8 cellular contexts compared by ENCODE assay signal in genomic region chr9:97574921-97575672, GRCh38. TPM values are rescaled to one million over a fixed set of nuclear protein-coding genes. Genes with fewer than 3 reads are reported as not detected.
DNase-seq lines count a peak whose midpoint lies in the region; ATAC-seq and TF ChIP-seq lines count a peak whose summit lies in the region.
"Not testable (repeated sequence)": the region's sequence is repeated elsewhere in the genome, so short reads cannot be mapped to it uniquely, and the experiment has no call there.

No MANE protein-coding gene starts in this region.

- peaks cover 26 to 63% of the 10 kb centered on the region in 2 donors for H3K36me3 ChIP-seq in ascending aorta
- not testable (repeated sequence) for H3K36me3 ChIP-seq in right lobe of liver, suprapubic skin

- peak overlapping the region; percentile 35 for H3K27ac Mint-ChIP-seq in activated CD4-positive, alpha-beta T cell treated with anti-CD3 and anti-CD28 coated beads, Interleukin-2, amount 10 ng/mL, durations not matched to agents 24 days and 14 days
- peak overlapping the region; percentile 31 for H3K27ac Mint-ChIP-seq in activated T-cell treated with anti-CD3 and anti-CD28 coated beads, Interleukin-2, amount 50 U/mL, for 72 hours

- H3K27me3 ChIP-seq in ascending aorta, right lobe of liver, suprapubic skin: not testable (repeated sequence)

- H3K27me3 Mint-ChIP-seq in activated CD4-positive, alpha-beta T cell treated with anti-CD3 and anti-CD28 coated beads, Interleukin-2, amount 10 ng/mL, durations not matched to agents 24 days and 14 days; activated T-cell treated with anti-CD3 and anti-CD28 coated beads, Interleukin-2, amount 50 U/mL, for 72 hours (ENCODE audit: low read depth): not testable (repeated sequence)

- TF ChIP-seq CTCF in ascending aorta (IDR thresholded peaks at IDR 0.05); right lobe of liver (IDR thresholded peaks at IDR 0.05); suprapubic skin (IDR thresholded peaks at IDR 0.05): not testable (repeated sequence)

- TF ChIP-seq POLR2A in right lobe of liver (IDR thresholded peaks at IDR 0.05) (peak; percentile 23), suprapubic skin (IDR thresholded peaks at IDR 0.05) (peak in 1 of 2 donors; percentile 50)

- not testable (repeated sequence) for H3K9me3 ChIP-seq in ascending aorta, right lobe of liver, suprapubic skin

- peak; percentile 57 to 60 for ATAC-seq in activated T-cell treated with anti-CD3 and anti-CD28 coated beads, Interleukin-2, amount 50 U/mL, for 72 hours (replicated peaks in 1 of 2)
- ATAC-seq in right lobe of liver, result not testable (repeated sequence)

- not testable (repeated sequence) for H3K9me3 Mint-ChIP-seq in activated CD4-positive, alpha-beta T cell treated with anti-CD3 and anti-CD28 coated beads, Interleukin-2, amount 10 ng/mL, durations not matched to agents 24 days and 14 days; activated T-cell treated with anti-CD3 and anti-CD28 coated beads, Interleukin-2, amount 50 U/mL, for 72 hours

- intact Hi-C loops in activated CD4-positive, alpha-beta T cell treated with anti-CD3 and anti-CD28 coated beads, Interleukin-2, amount 10 ng/mL, durations not matched to agents 24 days and 14 days (cut with micrococcal nuclease); ascending aorta (cut with DNase I); right lobe of liver (cut with DNase I): not testable (repeated sequence)

- H3K4me1 Mint-ChIP-seq in activated CD4-positive, alpha-beta T cell treated with anti-CD3 and anti-CD28 coated beads, Interleukin-2, amount 10 ng/mL, durations not matched to agents 24 days and 14 days, result not testable (repeated sequence)
- H3K4me1 Mint-ChIP-seq in activated T-cell treated with anti-CD3 and anti-CD28 coated beads, Interleukin-2, amount 50 U/mL, for 72 hours (ENCODE audit: low read depth), result peaks cover 23% of the 10 kb centered on the region

- DNase-seq in GDM1 (lab: John Stamatoyannopoulos, UW) (peak; percentile 25), T-helper 1 cell (peak in 3 of 5 donors; percentile 9 to 55 (median 32)), ascending aorta (ENCODE audit: low spot score in 2 of 2) (peak; percentile 6 to 65), right lobe of liver (peak in 2 of 3 donors; percentile 8 to 34), suprapubic skin (ENCODE audit: low spot score in 2 of 2) (peak; percentile 60 to 61)
- peak; percentile 80 for DNase-seq in activated CD4-positive, alpha-beta T cell treated with anti-CD3 and anti-CD28 coated beads, Interleukin-2, amount 10 ng/mL, durations not matched to agents 24 days and 14 days
- peak; percentile 37 to 57 for DNase-seq in activated T-cell treated with anti-CD3 and anti-CD28 coated beads, Interleukin-2, amount 50 U/mL, for 72 hours
- peak; percentile 10 to 19 for DNase-seq in stimulated activated CD4-positive, alpha-beta T cell treated with anti-CD3 and anti-CD28 coated beads, Interleukin-15, amount 100 ng/mL, for 48 hours (ENCODE audit: low read depth in 2 of 2)

- 52% methylated on average over 14 of the region's 21 CpGs for WGBS in right lobe of liver (ENCODE audit: insufficient coverage, low coverage, low lambda C conversion rate, missing lambda C conversion rate)
- WGBS in suprapubic skin, result 82% methylated on average over 21 of the region's 21 CpGs

- peak overlapping the region in 1 of 2 donors; percentile 38 for H3K4me3 ChIP-seq in ascending aorta
- not testable (repeated sequence) for H3K4me3 ChIP-seq in right lobe of liver
- peak overlapping the region; percentile 29 for H3K4me3 ChIP-seq in suprapubic skin

- H3K27ac ChIP-seq in ascending aorta, right lobe of liver, suprapubic skin: not testable (repeated sequence)

- H3K4me1 ChIP-seq in ascending aorta, suprapubic skin: not testable (repeated sequence)
- peaks cover 0 to 30% (median 11%) of the 10 kb centered on the region in 4 donors for H3K4me1 ChIP-seq in right lobe of liver

- H3K36me3 Mint-ChIP-seq in activated CD4-positive, alpha-beta T cell treated with anti-CD3 and anti-CD28 coated beads, Interleukin-2, amount 10 ng/mL, durations not matched to agents 24 days and 14 days (ENCODE audit: low read depth); activated T-cell treated with anti-CD3 and anti-CD28 coated beads, Interleukin-2, amount 50 U/mL, for 72 hours (ENCODE audit: insufficient read depth in 2 of 2): not testable (repeated sequence)

- not testable (repeated sequence) for TF ChIP-seq EP300 in suprapubic skin (IDR thresholded peaks at IDR 0.05)

- H3K4me3 Mint-ChIP-seq in activated CD4-positive, alpha-beta T cell treated with anti-CD3 and anti-CD28 coated beads, Interleukin-2, amount 10 ng/mL, durations not matched to agents 24 days and 14 days, result peak overlapping the region; percentile 75
- peak overlapping the region; percentile 81 to 85 for H3K4me3 Mint-ChIP-seq in activated T-cell treated with anti-CD3 and anti-CD28 coated beads, Interleukin-2, amount 50 U/mL, for 72 hours

RNA-seq across cellular contexts. Expression of gene TSTD2, which starts 58.1 kb away (rescaled TPM):
- total RNA-seq in activated CD4-positive, alpha-beta T cell treated with anti-CD3 and anti-CD28 coated beads, Interleukin-2, amount 10 ng/mL, durations not matched to agents 24 days and 14 days, result 17.1 and 17.7 TPM in 2 replicates
- total RNA-seq in activated T-cell treated with anti-CD3 and anti-CD28 coated beads, Interleukin-2, amount 50 U/mL, for 72 hours, result 10 to 100 TPM; 18.7 to 23.3 TPM
- total RNA-seq in ascending aorta, result 1.4 TPM
- 10 to 100 TPM in 1 of 6 experiments, 1 to 10 TPM in 5; 7.9 to 10.2 (median 9.0) TPM for total RNA-seq in right lobe of liver
- 10 to 100 TPM in 3 of 4 donors, 1 to 10 TPM in 1; 9.6 to 17.2 (median 12.7) TPM for total RNA-seq in suprapubic skin

RNA-seq across cellular contexts. Expression of gene NCBP1, which starts 58.5 kb away (rescaled TPM):
- total RNA-seq in activated CD4-positive, alpha-beta T cell treated with anti-CD3 and anti-CD28 coated beads, Interleukin-2, amount 10 ng/mL, durations not matched to agents 24 days and 14 days, result 48.9 and 51.4 TPM in 2 replicates
- total RNA-seq in activated T-cell treated with anti-CD3 and anti-CD28 coated beads, Interleukin-2, amount 50 U/mL, for 72 hours, result 10 to 100 TPM; 24.3 to 25.4 TPM
- total RNA-seq in ascending aorta, result 5.1 TPM
- total RNA-seq in right lobe of liver, result 10 to 100 TPM; 10.9 to 15.3 (median 12.5) TPM
- total RNA-seq in suprapubic skin, result 10 to 100 TPM; 13.6 to 43.9 (median 16.3) TPM

Comparison
In these comparisons a context has a peak if more than half of its experiments do, and no peak if none do; other contexts are left out.
1. DNase-seq: peak in every context shown above with its lines; median percentile 80 in activated CD4-positive, alpha-beta T cell treated with anti-CD3 and anti-CD28 coated beads, Interleukin-2, amount 10 ng/mL, durations not matched to agents 24 days and 14 days; 60 in suprapubic skin; 47 in activated T-cell treated with anti-CD3 and anti-CD28 coated beads, Interleukin-2, amount 50 U/mL, for 72 hours; 36 in ascending aorta; 32 in T-helper 1 cell; 25 in GDM1; 21 in right lobe of liver; 14 in stimulated activated CD4-positive, alpha-beta T cell treated with anti-CD3 and anti-CD28 coated beads, Interleukin-15, amount 100 ng/mL, for 48 hours.